In genomic region chr19:46386151-46386550, GRCh38 we compare ENCODE assay signal across 1 cellular context.
TF ChIP-seq lines count a peak whose summit lies in the region.

No MANE protein-coding gene starts in this region.

TF ChIP-seq in GM23338, 12 proteins besides CTCF, POLR2A, EP300 and RAD21 (continued from another document):
- TF ChIP-seq, protein P1, sequence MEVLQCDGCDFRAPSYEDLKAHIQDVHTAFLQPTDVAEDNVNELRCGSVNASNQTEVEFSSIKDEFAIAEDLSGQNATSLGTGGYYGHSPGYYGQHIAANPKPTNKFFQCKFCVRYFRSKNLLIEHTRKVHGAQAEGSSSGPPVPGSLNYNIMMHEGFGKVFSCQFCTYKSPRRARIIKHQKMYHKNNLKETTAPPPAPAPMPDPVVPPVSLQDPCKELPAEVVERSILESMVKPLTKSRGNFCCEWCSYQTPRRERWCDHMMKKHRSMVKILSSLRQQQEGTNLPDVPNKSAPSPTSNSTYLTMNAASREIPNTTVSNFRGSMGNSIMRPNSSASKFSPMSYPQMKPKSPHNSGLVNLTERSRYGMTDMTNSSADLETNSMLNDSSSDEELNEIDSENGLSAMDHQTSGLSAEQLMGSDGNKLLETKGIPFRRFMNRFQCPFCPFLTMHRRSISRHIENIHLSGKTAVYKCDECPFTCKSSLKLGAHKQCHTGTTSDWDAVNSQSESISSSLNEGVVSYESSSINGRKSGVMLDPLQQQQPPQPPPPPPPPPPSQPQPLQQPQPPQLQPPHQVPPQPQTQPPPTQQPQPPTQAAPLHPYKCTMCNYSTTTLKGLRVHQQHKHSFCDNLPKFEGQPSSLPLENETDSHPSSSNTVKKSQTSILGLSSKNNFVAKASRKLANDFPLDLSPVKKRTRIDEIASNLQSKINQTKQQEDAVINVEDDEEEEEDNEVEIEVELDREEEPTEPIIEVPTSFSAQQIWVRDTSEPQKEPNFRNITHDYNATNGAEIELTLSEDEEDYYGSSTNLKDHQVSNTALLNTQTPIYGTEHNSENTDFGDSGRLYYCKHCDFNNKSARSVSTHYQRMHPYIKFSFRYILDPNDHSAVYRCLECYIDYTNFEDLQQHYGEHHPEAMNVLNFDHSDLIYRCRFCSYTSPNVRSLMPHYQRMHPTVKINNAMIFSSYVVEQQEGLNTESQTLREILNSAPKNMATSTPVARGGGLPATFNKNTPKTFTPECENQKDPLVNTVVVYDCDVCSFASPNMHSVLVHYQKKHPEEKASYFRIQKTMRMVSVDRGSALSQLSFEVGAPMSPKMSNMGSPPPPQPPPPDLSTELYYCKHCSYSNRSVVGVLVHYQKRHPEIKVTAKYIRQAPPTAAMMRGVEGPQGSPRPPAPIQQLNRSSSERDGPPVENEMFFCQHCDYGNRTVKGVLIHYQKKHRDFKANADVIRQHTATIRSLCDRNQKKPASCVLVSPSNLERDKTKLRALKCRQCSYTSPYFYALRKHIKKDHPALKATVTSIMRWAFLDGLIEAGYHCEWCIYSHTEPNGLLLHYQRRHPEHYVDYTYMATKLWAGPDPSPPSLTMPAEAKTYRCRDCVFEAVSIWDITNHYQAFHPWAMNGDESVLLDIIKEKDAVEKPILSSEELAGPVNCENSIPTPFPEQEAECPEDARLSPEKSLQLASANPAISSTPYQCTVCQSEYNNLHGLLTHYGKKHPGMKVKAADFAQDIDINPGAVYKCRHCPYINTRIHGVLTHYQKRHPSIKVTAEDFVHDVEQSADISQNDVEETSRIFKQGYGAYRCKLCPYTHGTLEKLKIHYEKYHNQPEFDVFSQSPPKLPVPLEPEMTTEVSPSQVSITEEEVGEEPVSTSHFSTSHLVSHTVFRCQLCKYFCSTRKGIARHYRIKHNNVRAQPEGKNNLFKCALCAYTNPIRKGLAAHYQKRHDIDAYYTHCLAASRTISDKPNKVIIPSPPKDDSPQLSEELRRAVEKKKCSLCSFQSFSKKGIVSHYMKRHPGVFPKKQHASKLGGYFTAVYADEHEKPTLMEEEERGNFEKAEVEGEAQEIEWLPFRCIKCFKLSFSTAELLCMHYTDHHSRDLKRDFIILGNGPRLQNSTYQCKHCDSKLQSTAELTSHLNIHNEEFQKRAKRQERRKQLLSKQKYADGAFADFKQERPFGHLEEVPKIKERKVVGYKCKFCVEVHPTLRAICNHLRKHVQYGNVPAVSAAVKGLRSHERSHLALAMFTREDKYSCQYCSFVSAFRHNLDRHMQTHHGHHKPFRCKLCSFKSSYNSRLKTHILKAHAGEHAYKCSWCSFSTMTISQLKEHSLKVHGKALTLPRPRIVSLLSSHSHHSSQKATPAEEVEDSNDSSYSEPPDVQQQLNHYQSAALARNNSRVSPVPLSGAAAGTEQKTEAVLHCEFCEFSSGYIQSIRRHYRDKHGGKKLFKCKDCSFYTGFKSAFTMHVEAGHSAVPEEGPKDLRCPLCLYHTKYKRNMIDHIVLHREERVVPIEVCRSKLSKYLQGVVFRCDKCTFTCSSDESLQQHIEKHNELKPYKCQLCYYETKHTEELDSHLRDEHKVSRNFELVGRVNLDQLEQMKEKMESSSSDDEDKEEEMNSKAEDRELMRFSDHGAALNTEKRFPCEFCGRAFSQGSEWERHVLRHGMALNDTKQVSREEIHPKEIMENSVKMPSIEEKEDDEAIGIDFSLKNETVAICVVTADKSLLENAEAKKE (CRISPR knock-in tag; IDR thresholded peaks at IDR 0.05) = no peak
- no peak for TF ChIP-seq STAT1 (IDR thresholded peaks at IDR 0.05; ENCODE audit: unreplicated experiment)
- no peak for TF ChIP-seq EZH2phosphoT487 (IDR thresholded peaks at IDR 0.05; ENCODE audit: unreplicated experiment)
- no peak for TF ChIP-seq CREB1 (CRISPR knock-in tag; IDR thresholded peaks at IDR 0.05; ENCODE audit: low read depth)
- TF ChIP-seq EZH2 (IDR thresholded peaks at IDR 0.05; ENCODE audit: low read depth, unreplicated experiment) = no peak
- TF ChIP-seq POLR2AphosphoS5 (IDR thresholded peaks at IDR 0.05; ENCODE audit: low read depth) = no peak
